In the genomic region with DNA sequence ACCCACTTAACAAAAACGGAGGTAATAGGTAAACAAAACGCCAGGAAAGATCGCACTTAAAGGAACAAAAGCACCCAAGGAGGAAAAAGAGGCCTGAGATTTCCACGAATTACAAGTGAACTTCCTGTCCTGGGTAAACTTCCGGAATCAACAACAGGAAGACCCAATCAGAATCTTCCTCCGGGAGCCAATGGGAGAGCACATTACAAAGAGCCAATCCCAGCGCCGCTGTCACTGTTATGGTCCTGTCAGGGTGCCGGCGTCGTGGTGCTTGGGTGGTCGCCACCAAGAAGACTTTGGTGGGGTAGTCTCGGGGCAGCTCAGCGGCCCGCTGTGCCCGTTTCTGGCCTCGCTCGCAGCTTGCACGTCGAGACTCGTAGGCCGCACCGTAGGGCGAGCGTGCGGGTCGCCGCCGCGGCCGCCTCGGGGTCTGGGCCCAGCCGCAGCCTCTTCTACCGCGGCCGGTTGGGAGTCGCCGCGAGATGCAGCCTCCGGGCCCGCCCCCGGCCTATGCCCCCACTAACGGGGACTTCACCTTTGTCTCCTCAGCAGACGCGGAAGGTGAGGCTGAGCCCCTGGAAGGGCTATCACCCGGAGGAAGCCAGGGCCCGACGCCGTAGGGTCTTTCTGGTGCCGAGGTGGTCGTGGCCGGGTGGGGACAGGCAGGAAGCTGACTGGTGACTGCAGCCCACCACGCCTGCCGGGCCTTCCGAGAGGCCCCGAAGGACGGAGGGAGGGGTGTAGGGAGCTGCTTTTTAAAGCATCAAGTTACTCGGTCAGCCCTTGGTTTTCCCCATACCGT, we compare ENCODE assay signal across 8 cellular contexts. TPM values are rescaled to one million over a fixed set of nuclear protein-coding genes. Genes with fewer than 3 reads are reported as not detected.
DNase-seq lines count a peak whose midpoint lies in the region; ATAC-seq and TF ChIP-seq lines count a peak whose summit lies in the region.

YIPF4 (plus strand) TSS at position 231 of the 802 bp plus-strand sequence; CDS start at position 483, 252 bp downstream.

- no peak for TF ChIP-seq CTCF in PC-3 (conservative IDR thresholded peaks at IDR 0.05; ENCODE audit: low read depth, low read length)

- H3K9me3 ChIP-seq in PC-3 (ENCODE audit: low read length) (no peaks in the 10 kb centered on the region), mucosa of rectum (ENCODE audit: control insufficient read depth in 2 of 2, low read length in 2 of 2) (no peaks in the 10 kb centered on the region)

- H3K4me1 ChIP-seq in PC-3 (ENCODE audit: insufficient read depth, low read length) = peaks cover 11% of the 10 kb centered on the region
- peaks cover 5 to 6% of the 10 kb centered on the region in 2 donors for H3K4me1 ChIP-seq in mucosa of rectum (ENCODE audit: control insufficient read depth in 2 of 2, insufficient read depth in 2 of 2, low read length in 2 of 2)

- H3K4me3 ChIP-seq in PC-3 (ENCODE audit: low read length) (peak within 1 kb of the TSS; percentile 88), mucosa of rectum (ENCODE audit: low read length in 2 of 2) (peak within 1 kb of the TSS; percentile 93 to 95)

- H3K27ac ChIP-seq in PC-3 (ENCODE audit: low read length) = no peak within 1 kb of the TSS; the same call in 1 of the 2 replicates
- peak within 1 kb of the TSS; percentile 75 to 79 for H3K27ac ChIP-seq in mucosa of rectum (ENCODE audit: low read depth in 2 of 2, low read length in 2 of 2)

- H3K79me2 ChIP-seq in PC-3 (ENCODE audit: low read length) = peaks cover 35% of the 10 kb centered on the region

- H3K4me2 ChIP-seq in PC-3 (ENCODE audit: low read length) = peak within 1 kb of the TSS; percentile 88

- no peaks in the 10 kb centered on the region for H3K9me2 ChIP-seq in PC-3 (replicated peaks; ENCODE audit: low read length)

- no peaks in the 10 kb centered on the region for H3F3A ChIP-seq in PC-3 (ENCODE audit: low read length, unreplicated experiment)

- TF ChIP-seq EP300 in Ishikawa (IDR thresholded peaks at IDR 0.05; ENCODE audit: borderline replicate concordance) = no peak

- CTCF ChIA-PET in PC-3 (lab: Charles Lee) = no interaction called here

- no peaks in the 10 kb centered on the region for H3K36me3 ChIP-seq in PC-3 (ENCODE audit: low read depth, low read length)
- peaks cover 0 to 3% of the 10 kb centered on the region in 2 donors for H3K36me3 ChIP-seq in mucosa of rectum (ENCODE audit: control insufficient read depth in 2 of 2, insufficient read depth in 2 of 2, low read length in 2 of 2)

- H2AFZ ChIP-seq in PC-3 (ENCODE audit: low read length) = peak within 1 kb of the TSS; percentile 92

- TF ChIP-seq POLR2A in erythroblast (IDR thresholded peaks at IDR 0.05; ENCODE audit: low read length) = peak; percentile 85

- peak within 1 kb of the TSS; percentile 87 for H3K9ac ChIP-seq in PC-3 (ENCODE audit: low read length)
- H3K9ac ChIP-seq in mucosa of rectum (ENCODE audit: low read depth in 1 of 2, low read length in 2 of 2) = peak within 1 kb of the TSS; percentile 92 to 99

- no peaks in the 10 kb centered on the region for H4K20me1 ChIP-seq in PC-3 (ENCODE audit: low read length)

- TF ChIP-seq RAD21 in Ishikawa (IDR thresholded peaks at IDR 0.05; ENCODE audit: low read depth) = no peak

- DNase-seq in DMS114 treated with DMSO at 0.1 percent for 48 hours (lab: John Stamatoyannopoulos, UW; ENCODE audit: unreplicated experiment) (peak; percentile 91), PC-3 (peak; percentile 91), activated T-cell treated with anti-CD3 and anti-CD28 coated beads for 48 hours (ENCODE audit: low read depth) (peak; percentile 82), erythroblast (lab: John Stamatoyannopoulos, UW) (peak; percentile 95 to 96)
- peak; percentile 93 for DNase-seq in stimulated activated CD8-positive, alpha-beta memory T cell treated with anti-CD3 and anti-CD28 coated beads, Interleukin-4, amount 100 ng/mL, for 48 hours

- ATAC-seq in GM21576 (IDR thresholded peaks at IDR 0.05; ENCODE audit: unreplicated experiment) = peak; percentile 99
- peak; percentile 99 for ATAC-seq in PC-3

- intact Hi-C loops in PC-3 (cut with micrococcal nuclease) = no loop called here

- BruUV-seq in PC-3 (replicated peaks; lab: Mats Ljungman, UMichigan) = no TSS peak

- POLR2A ChIA-PET in PC-3 (lab: Charles Lee; ENCODE audit: unreplicated experiment) = interaction anchor here (0.5 to 0.6 kb wide), 2 partner anchors 22 to 32 kb away, joined by 3 to 20 read pairs; no protein-coding TSS in a partner anchor

- H3K27me3 ChIP-seq in PC-3 (ENCODE audit: low read length) = no peaks in the 10 kb centered on the region
- H3K27me3 ChIP-seq in mucosa of rectum (ENCODE audit: control insufficient read depth in 2 of 2, insufficient read depth in 2 of 2, low read length in 2 of 2) = no peaks in the 10 kb centered on the region

TF ChIP-seq in Ishikawa, 13 proteins besides CTCF, POLR2A, EP300 and RAD21:
- TF ChIP-seq YY1 (IDR thresholded peaks at IDR 0.05; ENCODE audit: low read depth) (0 out of 2 replicates have a peak, but pooled peaks have one; percentile 9), CEBPB (IDR thresholded peaks at IDR 0.05) (no peak), TAF1 (IDR thresholded peaks at IDR 0.05; ENCODE audit: low read depth) (peak; percentile 52; the same call in 1 of the 2 replicates), MAX (IDR thresholded peaks at IDR 0.05) (peak; percentile 66), TEAD4 (IDR thresholded peaks at IDR 0.05) (no peak), FOXM1 (IDR thresholded peaks at IDR 0.05; ENCODE audit: borderline replicate concordance, low read depth) (0 out of 2 replicates have a peak, but pooled peaks have one; percentile 16), ZBTB7A (IDR thresholded peaks at IDR 0.05; ENCODE audit: low read depth) (0 out of 2 replicates have a peak, but pooled peaks have one; percentile 64)

RNA-seq across cellular contexts. Expression of gene YIPF4, which starts in this region (rescaled TPM):
- total RNA-seq in PC-3 (2014; rRNA removed) = 9.6 and 13.1 TPM in 2 replicates
